In the genomic region with DNA sequence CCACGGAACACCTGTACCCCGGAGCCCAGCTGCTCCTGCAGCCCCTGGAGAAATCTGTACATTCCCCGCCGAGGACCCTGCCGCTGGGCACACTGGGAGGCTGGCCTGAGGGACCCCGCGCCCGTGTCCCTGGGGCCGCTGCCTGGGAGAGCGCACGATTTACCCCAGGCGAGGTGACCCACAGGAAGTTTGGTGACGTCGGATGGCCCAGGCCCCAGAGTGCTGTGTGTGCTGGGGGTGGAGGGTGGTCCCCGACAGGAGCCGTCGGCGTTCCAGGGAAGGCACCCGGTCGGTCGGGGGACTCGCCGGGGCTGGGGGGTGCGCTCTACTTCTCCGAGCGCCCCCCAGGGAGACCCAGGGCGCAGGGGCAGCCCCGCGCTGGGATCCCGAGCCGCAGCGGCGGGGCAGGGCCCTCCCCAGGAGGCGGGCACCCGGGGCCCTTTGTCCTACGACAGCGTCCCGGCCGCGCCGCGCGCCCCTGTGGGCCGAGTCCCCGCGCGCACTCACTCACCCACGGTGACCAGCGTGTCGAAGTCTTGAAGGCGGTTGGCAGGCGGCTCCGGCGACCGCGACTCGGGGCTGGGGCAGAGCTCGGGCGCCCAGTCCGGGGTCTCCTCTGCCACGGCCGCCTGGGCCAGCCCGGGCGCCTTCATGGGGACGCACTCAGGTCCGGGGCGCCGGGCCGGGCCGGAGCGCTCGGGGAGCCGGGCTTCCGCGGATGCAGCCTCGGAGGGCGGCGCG, we compare ENCODE assay signal across 8 cellular contexts.
DNase-seq lines count a peak whose midpoint lies in the region; ATAC-seq and TF ChIP-seq lines count a peak whose summit lies in the region.
"Not testable (repeated sequence)": the region's sequence is repeated elsewhere in the genome, so short reads cannot be mapped to it uniquely, and the experiment has no call there.

No MANE protein-coding gene starts in this region.

- H3K27ac ChIP-seq in PC-3 (ENCODE audit: low read length) = not testable (repeated sequence)

- H3K4me3 ChIP-seq in PC-3 (ENCODE audit: low read length) = not testable (repeated sequence)

- H3K9me3 ChIP-seq in PC-3 (ENCODE audit: low read length) = not testable (repeated sequence)

- not testable (repeated sequence) for TF ChIP-seq CTCF in PC-3 (conservative IDR thresholded peaks at IDR 0.05; ENCODE audit: low read depth, low read length)

- H3K9ac ChIP-seq in PC-3 (ENCODE audit: low read length) = not testable (repeated sequence)

- not testable (repeated sequence) for H3K36me3 ChIP-seq in PC-3 (ENCODE audit: low read depth, low read length)

- not testable (repeated sequence) for H3K9me2 ChIP-seq in PC-3 (replicated peaks; ENCODE audit: low read length)

- peak; percentile 26 for ATAC-seq in GM18861 (IDR thresholded peaks at IDR 0.05; ENCODE audit: unreplicated experiment)
- ATAC-seq in GM19452 (IDR thresholded peaks at IDR 0.05; ENCODE audit: unreplicated experiment) = peak; percentile 51
- ATAC-seq in GM21717 (IDR thresholded peaks at IDR 0.05; ENCODE audit: unreplicated experiment) = peak; percentile 42
- ATAC-seq in HG02852 (IDR thresholded peaks at IDR 0.05; ENCODE audit: unreplicated experiment) = peak; percentile 44
- peak; percentile 40 for ATAC-seq in HG03135 (IDR thresholded peaks at IDR 0.05; ENCODE audit: unreplicated experiment)
- peak; percentile 49 for ATAC-seq in PC-3
- peak; percentile 30 for ATAC-seq in effector memory CD8-positive, alpha-beta T cell (replicated peaks)
- peak; percentile 55 for ATAC-seq in stimulated activated naive CD8-positive, alpha-beta T cell treated with anti-CD3 and anti-CD28 coated beads, Interleukin-15, amount 100 ng/mL, for 72 hours

- H3K27me3 Mint-ChIP-seq in effector memory CD8-positive, alpha-beta T cell; stimulated activated naive CD8-positive, alpha-beta T cell treated with anti-CD3 and anti-CD28 coated beads, Interleukin-15, amount 100 ng/mL, for 72 hours: not testable (repeated sequence)

- H3K4me3 Mint-ChIP-seq in effector memory CD8-positive, alpha-beta T cell; stimulated activated naive CD8-positive, alpha-beta T cell treated with anti-CD3 and anti-CD28 coated beads, Interleukin-15, amount 100 ng/mL, for 72 hours: not testable (repeated sequence)

- DNase-seq in PC-3; effector memory CD8-positive, alpha-beta T cell; stimulated activated naive CD8-positive, alpha-beta T cell treated with anti-CD3 and anti-CD28 coated beads, Interleukin-15, amount 100 ng/mL, for 72 hours: not testable (repeated sequence)

- H4K20me1 ChIP-seq in PC-3 (ENCODE audit: low read length) = not testable (repeated sequence)

- CTCF ChIA-PET in PC-3 (lab: Charles Lee) = not testable (repeated sequence)

- intact Hi-C loops in PC-3 (cut with micrococcal nuclease) = not testable (repeated sequence)

- H2AFZ ChIP-seq in PC-3 (ENCODE audit: low read length) = not testable (repeated sequence)

- H3F3A ChIP-seq in PC-3 (ENCODE audit: low read length, unreplicated experiment) = not testable (repeated sequence)

- POLR2A ChIA-PET in PC-3 (lab: Charles Lee; ENCODE audit: unreplicated experiment) = not testable (repeated sequence)

- not testable (repeated sequence) for H3K4me2 ChIP-seq in PC-3 (ENCODE audit: low read length)

- H3K9me3 Mint-ChIP-seq in effector memory CD8-positive, alpha-beta T cell; stimulated activated naive CD8-positive, alpha-beta T cell treated with anti-CD3 and anti-CD28 coated beads, Interleukin-15, amount 100 ng/mL, for 72 hours: not testable (repeated sequence)

- not testable (repeated sequence) for H3K4me1 Mint-ChIP-seq in effector memory CD8-positive, alpha-beta T cell (ENCODE audit: low read depth in 2 of 2); stimulated activated naive CD8-positive, alpha-beta T cell treated with anti-CD3 and anti-CD28 coated beads, Interleukin-15, amount 100 ng/mL, for 72 hours

- not testable (repeated sequence) for H3K4me1 ChIP-seq in PC-3 (ENCODE audit: insufficient read depth, low read length)

- not testable (repeated sequence) for H3K36me3 Mint-ChIP-seq in effector memory CD8-positive, alpha-beta T cell (ENCODE audit: insufficient read depth)

- not testable (repeated sequence) for H3K27ac Mint-ChIP-seq in effector memory CD8-positive, alpha-beta T cell; stimulated activated naive CD8-positive, alpha-beta T cell treated with anti-CD3 and anti-CD28 coated beads, Interleukin-15, amount 100 ng/mL, for 72 hours

- not testable (repeated sequence) for H3K79me2 ChIP-seq in PC-3 (ENCODE audit: low read length)

- not testable (repeated sequence) for BruUV-seq in PC-3 (replicated peaks; lab: Mats Ljungman, UMichigan)

- H3K27me3 ChIP-seq in PC-3 (ENCODE audit: low read length) = not testable (repeated sequence)
